ENCODE assay signal across 19 cellular contexts in genomic region chr11:95289378-95289777, GRCh38. TPM values are rescaled to one million over a fixed set of nuclear protein-coding genes. Genes with fewer than 3 reads are reported as not detected.
DNase-seq lines count a peak whose midpoint lies in the region; ATAC-seq and TF ChIP-seq lines count a peak whose summit lies in the region.
"Had no signal": no experiment of that assay in that cellular context is flagged by ENCODE, and none has a peak within 500 bp of the region (broad histone marks: within the 10 kb centered on the region; RNA-seq: fewer than 3 reads in every experiment).

No MANE protein-coding gene starts in this region.

- H3K4me3 ChIP-seq in HCT116 (replicated peaks in 1 of 2; ENCODE audit: low read depth in 1 of 2, low read length in 2 of 2) (no peak overlapping the region), mammary epithelial cell (replicated peaks in 1 of 3; ENCODE audit: insufficient read depth in 1 of 3, low read depth in 2 of 3, low read length in 3 of 3) (no peak overlapping the region), neural progenitor cell (no peak overlapping the region)
- H3K4me3 ChIP-seq: BLaER1 treated with 17β-estradiol and CSF1 and Interleukin-3, amounts not matched to agents 10 nM and 100 nM; PC-9; SJSA1 had no signal

- peaks cover 5% of the 10 kb centered on the region for H3K9me3 Mint-ChIP-seq in neural progenitor cell
- H3K9me3 Mint-ChIP-seq: CD8-positive, alpha-beta T cell; HFFc6 had no signal

- H3K9me3 ChIP-seq in HCT116 (ENCODE audit: control insufficient read depth in 1 of 2, insufficient read depth in 1 of 2, low read depth in 1 of 2, low read length in 2 of 2) (no peaks in the 10 kb centered on the region), mammary epithelial cell (replicated peaks; ENCODE audit: insufficient read depth, low read length) (no peaks in the 10 kb centered on the region), neural progenitor cell (ENCODE audit: low read depth) (no peaks in the 10 kb centered on the region)
- H3K9me3 ChIP-seq: BLaER1 treated with 17β-estradiol and CSF1 and Interleukin-3, amounts not matched to agents 10 nM and 100 nM; SJSA1 had no signal

- DNase-seq in HCT116 (ENCODE audit: low read depth, low spot score) = peak; percentile 8
- DNase-seq in NCI-H69 (lab: John Stamatoyannopoulos, UW) = peak; percentile 69
- DNase-seq in mammary epithelial cell = peak; percentile 82
- DNase-seq in kidney tubule cell (ENCODE audit: low spot score) = peak; percentile 77
- DNase-seq in amniotic stem cell (lab: John Stamatoyannopoulos, UW) = no peak
- no peak for DNase-seq in stimulated activated CD4-positive, alpha-beta T cell treated with anti-CD3 and anti-CD28 coated beads, Interleukin-2, amount 100 ng/mL, for 24 hours
- no peak for DNase-seq in T-helper 1 cell
- no peak for DNase-seq in neural progenitor cell (ENCODE audit: low spot score)
- DNase-seq: CD8-positive, alpha-beta T cell; DMS79; HFFc6; NCI-H1048; NCI-H146; NCI-H2081; NCI-H774; PC-9 had no signal

- RAD21 ChIA-PET in HCT116 (lab: Charles Lee; ENCODE audit: low non-redundant PET in 1 of 2, low total read pairs in 2 of 2, uncharacterized antibody in 2 of 2, unreplicated experiment in 2 of 2) = no interaction called here

- dilution Hi-C loops in mammary epithelial cell (cut with HindIII; ENCODE audit: low sequenced_read_pairs) = no loop called here

- BruUV-seq in HCT116 (replicated peaks; lab: Mats Ljungman, UMichigan) (no TSS peak), mammary epithelial cell (replicated peaks; lab: Mats Ljungman, UMichigan) (no TSS peak)

- no peak overlapping the region for H3K27ac Mint-ChIP-seq in neural progenitor cell
- H3K27ac Mint-ChIP-seq: CD8-positive, alpha-beta T cell; HFFc6 had no signal

- H3K4me2 ChIP-seq in HCT116 (ENCODE audit: low read length) (no peak overlapping the region), mammary epithelial cell (ENCODE audit: insufficient read depth, low read depth, low read length) (peak overlapping the region; percentile 50), neural progenitor cell (no peak overlapping the region)
- H3K4me2 ChIP-seq: BLaER1 treated with 17β-estradiol and CSF1 and Interleukin-3, amounts not matched to agents 10 nM and 100 nM; KMS-11; PC-9 had no signal

- H3K79me2 ChIP-seq in HCT116 (ENCODE audit: insufficient read depth, low read length) = no peaks in the 10 kb centered on the region
- H3K79me2 ChIP-seq in mammary epithelial cell (ENCODE audit: insufficient read depth, low read length) = no peaks in the 10 kb centered on the region
- no peaks in the 10 kb centered on the region for H3K79me2 ChIP-seq in neural progenitor cell (ENCODE audit: low read depth)

- no peak overlapping the region for H3K4me3 Mint-ChIP-seq in neural progenitor cell
- H3K4me3 Mint-ChIP-seq: CD8-positive, alpha-beta T cell; HFFc6 had no signal

- no peaks in the 10 kb centered on the region for H3F3A ChIP-seq in neural progenitor cell (ENCODE audit: low read depth)

- POLR2A ChIA-PET in HCT116 (lab: Charles Lee) = no interaction called here

- no peak for TF ChIP-seq POLR2A in HCT116 (IDR thresholded peaks at IDR 0.05; ENCODE audit: borderline replicate concordance, extremely low read depth, insufficient read depth, insufficient read length)

- no peak overlapping the region for H3K27ac ChIP-seq in HCT116 (ENCODE audit: low read depth, low read length)
- H3K27ac ChIP-seq in mammary epithelial cell (ENCODE audit: insufficient read depth, low read depth, low read length) = peak overlapping the region; percentile 61
- H3K27ac ChIP-seq in neural progenitor cell = no peak overlapping the region
- H3K27ac ChIP-seq: BLaER1 treated with 17β-estradiol and CSF1 and Interleukin-3, amounts not matched to agents 10 nM and 100 nM; KMS-11; PC-9; SJSA1 had no signal

- in situ Hi-C loops in mammary epithelial cell (cut with MboI; ENCODE audit: low sequenced_read_pairs in 2 of 2) = no loop called here

- no peak for ATAC-seq in HCT116
- ATAC-seq: CD8-positive, alpha-beta T cell had no signal

- no peaks in the 10 kb centered on the region for H3K36me3 ChIP-seq in HCT116 (ENCODE audit: control insufficient read depth in 1 of 2, insufficient read depth in 2 of 2, low read length in 2 of 2)
- H3K36me3 ChIP-seq in mammary epithelial cell (ENCODE audit: insufficient read depth, low read length) = no peaks in the 10 kb centered on the region
- no peaks in the 10 kb centered on the region for H3K36me3 ChIP-seq in neural progenitor cell
- H3K36me3 ChIP-seq: BLaER1 treated with 17β-estradiol and CSF1 and Interleukin-3, amounts not matched to agents 10 nM and 100 nM; SJSA1 had no signal

- no peaks in the 10 kb centered on the region for H3K36me3 Mint-ChIP-seq in neural progenitor cell
- H3K36me3 Mint-ChIP-seq: CD8-positive, alpha-beta T cell had no signal

- TF ChIP-seq CTCF in HCT116 (IDR thresholded peaks at IDR 0.05 in 2 of 3, conservative IDR thresholded peaks at IDR 0.05 in 1 of 3; ENCODE audit: borderline replicate concordance in 1 of 3, insufficient read depth in 1 of 3, low read depth in 2 of 3, low read length in 2 of 3) (no peak), mammary epithelial cell (conservative IDR thresholded peaks at IDR 0.05 in 1 of 2, IDR thresholded peaks at IDR 0.05 in 1 of 2; ENCODE audit: extremely low read depth in 1 of 2, insufficient read depth in 1 of 2, low read depth in 1 of 2, low read length in 2 of 2) (no peak), neural progenitor cell (IDR thresholded peaks at IDR 0.05) (no peak)

- H3K9me2 ChIP-seq in HCT116 (ENCODE audit: insufficient read depth) = no peaks in the 10 kb centered on the region

- peaks cover 3% of the 10 kb centered on the region for H3K27me3 Mint-ChIP-seq in neural progenitor cell (ENCODE audit: insufficient read depth, low read depth)

- H3K4me1 ChIP-seq in HCT116 (ENCODE audit: control insufficient read depth in 1 of 2, insufficient read depth in 2 of 2, low read length in 2 of 2) (no peaks in the 10 kb centered on the region), mammary epithelial cell (ENCODE audit: insufficient read depth, low read length) (peaks cover 22% of the 10 kb centered on the region), neural progenitor cell (peaks cover 9% of the 10 kb centered on the region)
- H3K4me1 ChIP-seq: BLaER1 treated with 17β-estradiol and CSF1 and Interleukin-3, amounts not matched to agents 10 nM and 100 nM; SJSA1 had no signal

- no peak for TF ChIP-seq RAD21 in HCT116 (IDR thresholded peaks at IDR 0.05; ENCODE audit: low read depth)

- H2AFZ ChIP-seq in HCT116 (ENCODE audit: low read depth, low read length, poor library complexity, severe bottlenecking) = no peak overlapping the region
- H2AFZ ChIP-seq in mammary epithelial cell (ENCODE audit: low read depth, low read length) = peak overlapping the region; percentile 39
- no peak overlapping the region for H2AFZ ChIP-seq in neural progenitor cell (replicated peaks)
- H2AFZ ChIP-seq: PC-9 had no signal

- intact Hi-C loops in HCT116 (cut with micrococcal nuclease) (no loop called here), mammary epithelial cell (cut with micrococcal nuclease) (loop anchor here (5.0 kb wide), 2 partner anchors 57 to 233 kb away; partner anchors contain the start of gene SESN3)

- H3K27me3 ChIP-seq in HCT116 (ENCODE audit: insufficient read depth, low read length) (peaks cover 12% of the 10 kb centered on the region; the same call in 1 of the 2 replicates), mammary epithelial cell (ENCODE audit: insufficient read depth, low read length) (no peaks in the 10 kb centered on the region), neural progenitor cell (no peaks in the 10 kb centered on the region)
- H3K27me3 ChIP-seq: BLaER1 treated with 17β-estradiol and CSF1 and Interleukin-3, amounts not matched to agents 10 nM and 100 nM; SJSA1 had no signal

- H3K9ac ChIP-seq in HCT116 (ENCODE audit: low read length) (no peak overlapping the region), mammary epithelial cell (ENCODE audit: insufficient read depth, low read length) (no peak overlapping the region), neural progenitor cell (no peak overlapping the region)
- H3K9ac ChIP-seq: BLaER1 treated with 17β-estradiol and CSF1 and Interleukin-3, amounts not matched to agents 10 nM and 100 nM; KMS-11 had no signal

- peaks cover 12% of the 10 kb centered on the region for H3K4me1 Mint-ChIP-seq in neural progenitor cell

- no peaks in the 10 kb centered on the region for H4K20me1 ChIP-seq in HCT116 (ENCODE audit: insufficient read depth)
- H4K20me1 ChIP-seq in mammary epithelial cell (ENCODE audit: insufficient read depth, low read length) = no peaks in the 10 kb centered on the region
- H4K20me1 ChIP-seq in neural progenitor cell (ENCODE audit: low read depth) = no peaks in the 10 kb centered on the region
- H4K20me1 ChIP-seq: BLaER1 treated with 17β-estradiol and CSF1 and Interleukin-3, amounts not matched to agents 10 nM and 100 nM had no signal

- CTCF ChIA-PET in HCT116 (lab: Charles Lee) = no interaction called here
- CTCF ChIA-PET in mammary epithelial cell (lab: Charles Lee; ENCODE audit: low non-redundant PET) = interaction anchor here (0.6 kb wide), 1 partner anchor 224 kb away, joined by 4 read pairs; no protein-coding TSS in a partner anchor

TF ChIP-seq in HCT116, 20 proteins besides CTCF, POLR2A, EP300 and RAD21:
- no peak for TF ChIP-seq TCF7L2 (IDR thresholded peaks at IDR 0.05; ENCODE audit: borderline replicate concordance, extremely low read depth, insufficient read depth, insufficient read length)

RNA-seq across cellular contexts. Expression of gene SESN3, which starts 58.4 kb away (rescaled TPM):
- total RNA-seq in HCT116 (2021; ENCODE audit: unreplicated experiment) (4.2 TPM), mammary epithelial cell (100 to 1,000 TPM in 1 of 2 donors, 10 to 100 TPM in 1; 36.5 to 184 TPM), neural progenitor cell (ENCODE audit: low replicate concordance) (140 and 234 TPM in 2 replicates)
- 0.45 and 1.2 TPM in 2 replicates for polyA plus RNA-seq in HCT116 (2012)
- 9.8 TPM for polyA plus RNA-seq in mammary epithelial cell
- 43.3 TPM for polyA minus RNA-seq in mammary epithelial cell

Comparison
In these comparisons a context has a peak if more than half of its experiments do, and no peak if none do; other contexts are left out.
1. DNase-seq: peak in HCT116 (single experiment), NCI-H69 (single experiment), mammary epithelial cell (single experiment) and kidney tubule cell (single experiment); none in amniotic stem cell (single experiment), stimulated activated CD4-positive, alpha-beta T cell treated with anti-CD3 and anti-CD28 coated beads, Interleukin-2, amount 100 ng/mL, for 24 hours (0 of 2), T-helper 1 cell (0 of 5) and neural progenitor cell (single experiment).